In the genomic region with DNA sequence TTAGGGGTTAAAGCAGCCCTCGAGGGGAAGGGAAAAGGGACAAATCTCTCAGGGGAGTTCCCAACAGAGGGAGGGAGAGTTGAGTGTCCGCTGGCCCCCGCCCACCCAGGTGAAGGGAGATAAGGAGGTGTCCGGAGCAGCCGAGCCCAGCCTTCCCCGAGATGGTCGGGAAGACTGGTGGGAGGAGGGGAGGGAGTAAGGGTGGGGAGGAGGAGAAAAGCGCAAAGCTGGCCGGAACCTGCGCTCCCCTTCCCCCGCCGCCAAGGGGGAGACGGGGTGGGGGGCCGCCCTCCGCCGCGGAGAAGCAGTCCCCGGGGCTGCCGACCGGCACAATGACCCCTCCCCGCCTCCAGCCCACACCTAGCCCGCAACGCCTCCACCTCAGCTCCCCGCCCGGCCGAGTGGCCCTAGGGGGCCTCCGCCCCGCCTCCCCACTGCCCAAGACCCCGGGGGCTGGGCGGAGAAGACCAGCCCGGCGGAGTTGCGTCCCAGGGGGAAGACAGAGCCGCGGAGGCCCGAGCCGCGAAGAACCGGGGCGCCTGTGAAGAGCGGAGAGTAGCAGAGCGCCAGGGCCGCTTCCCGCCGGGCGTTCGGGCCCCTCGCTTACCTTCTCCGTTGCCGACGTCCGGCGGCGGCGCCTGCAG, we compare ENCODE assay signal across 8 cellular contexts. TPM values are rescaled to one million over a fixed set of nuclear protein-coding genes. Genes with fewer than 3 reads are reported as not detected.
A peak's percentile ranks its signal among the peaks of the same experiment; 100 is the strongest.
DNase-seq lines count a peak whose midpoint lies in the region; ATAC-seq and TF ChIP-seq lines count a peak whose summit lies in the region.

No MANE protein-coding gene starts in this region.

- H3K4ac ChIP-seq in trophoblast cell (ENCODE audit: low read depth, low read length) = peak overlapping the region; percentile 75

- no peaks in the 10 kb centered on the region for H3K27me3 ChIP-seq in AG04450 (ENCODE audit: control insufficient read depth, insufficient read depth, low read length)
- no peaks in the 10 kb centered on the region for H3K27me3 ChIP-seq in cardiac muscle cell
- no peaks in the 10 kb centered on the region for H3K27me3 ChIP-seq in trophoblast cell (ENCODE audit: insufficient read depth, low read length)
- H3K27me3 ChIP-seq in aorta (ENCODE audit: control insufficient read depth in 1 of 2, insufficient read depth in 2 of 2, low read length in 1 of 2) = no peaks in the 10 kb centered on the region

- peak overlapping the region; percentile 74 for H2BK5ac ChIP-seq in trophoblast cell (ENCODE audit: low read depth, low read length, poor library complexity)

- H3K27ac ChIP-seq in AG04450 (ENCODE audit: low read depth, low read length) (peak overlapping the region; percentile 79), cardiac muscle cell (peak overlapping the region; percentile 96), trophoblast cell (ENCODE audit: low read depth, low read length) (peak overlapping the region; percentile 89), aorta (ENCODE audit: low read depth in 1 of 2, low read length in 2 of 2) (peak overlapping the region; percentile 82 to 95)

- H3K14ac ChIP-seq in trophoblast cell (ENCODE audit: low read length) = peak overlapping the region; percentile 97

- peaks cover under 1% of the 10 kb centered on the region; the same call in 1 of the 2 replicates for H3K9me3 ChIP-seq in AG04450 (ENCODE audit: control insufficient read depth, insufficient read depth, low read length)
- no peaks in the 10 kb centered on the region for H3K9me3 ChIP-seq in cardiac muscle cell (ENCODE audit: low read depth)
- no peaks in the 10 kb centered on the region for H3K9me3 ChIP-seq in trophoblast cell (ENCODE audit: insufficient read depth, low read depth, low read length)
- H3K9me3 ChIP-seq in aorta (ENCODE audit: control insufficient read depth, low read length) = no peaks in the 10 kb centered on the region

- peak overlapping the region; percentile 89 for H4K91ac ChIP-seq in trophoblast cell (ENCODE audit: low read depth, low read length)

- peaks cover 13% of the 10 kb centered on the region for H3K79me2 ChIP-seq in trophoblast cell (ENCODE audit: control insufficient read depth, insufficient read depth, low read length, poor library complexity)

- no peak overlapping the region for H3K23ac ChIP-seq in trophoblast cell (ENCODE audit: low read length)

- peak overlapping the region; percentile 79 for H4K8ac ChIP-seq in trophoblast cell (ENCODE audit: low read depth, low read length)

- no peaks in the 10 kb centered on the region for H3K36me3 ChIP-seq in cardiac muscle cell
- no peaks in the 10 kb centered on the region for H3K36me3 ChIP-seq in trophoblast cell (ENCODE audit: control insufficient read depth in 1 of 2, insufficient read depth in 2 of 2, low read length in 2 of 2)
- H3K36me3 ChIP-seq in aorta (ENCODE audit: control insufficient read depth in 1 of 2, insufficient read depth in 2 of 2, low read length in 1 of 2) = no peaks in the 10 kb centered on the region

- H2AFZ ChIP-seq in trophoblast cell (ENCODE audit: insufficient read depth, low read length, poor library complexity) = peak overlapping the region; percentile 99

- peaks cover 37% of the 10 kb centered on the region for H3K4me1 Mint-ChIP-seq in activated naive CD4-positive, alpha-beta T cell treated with anti-CD3 and anti-CD28 coated beads for 36 hours (ENCODE audit: low read depth)

- no peaks in the 10 kb centered on the region for H3K27me3 Mint-ChIP-seq in activated naive CD4-positive, alpha-beta T cell treated with anti-CD3 and anti-CD28 coated beads for 36 hours (ENCODE audit: low read depth)

- CTCF ChIA-PET in AG04450 (lab: Charles Lee) = interaction anchor here (0.8 to 3.7 kb wide), 5 partner anchors 10 to 187 kb away, joined by 3 to 19 read pairs (median 4); no protein-coding TSS in a partner anchor
- CTCF ChIA-PET in activated naive CD4-positive, alpha-beta T cell treated with anti-CD3 and anti-CD28 coated beads for 36 hours (lab: Charles Lee) = interaction anchor here (0.5 to 0.9 kb wide), 3 partner anchors 56 to 97 kb away, joined by 3 to 4 read pairs (median 3); no protein-coding TSS in a partner anchor

- peak overlapping the region; percentile 86 for H2AK5ac ChIP-seq in trophoblast cell (ENCODE audit: low read length)

- H3K36me3 Mint-ChIP-seq in activated naive CD4-positive, alpha-beta T cell treated with anti-CD3 and anti-CD28 coated beads for 36 hours (ENCODE audit: low read depth) = peaks cover 3% of the 10 kb centered on the region

- no peak for TF ChIP-seq CTCF in AG04450 (IDR thresholded peaks at IDR 0.05; ENCODE audit: low read depth, low read length)
- no peak for TF ChIP-seq CTCF in cardiac muscle cell (IDR thresholded peaks at IDR 0.05; ENCODE audit: low read depth, low read length)

- H3K9ac ChIP-seq in trophoblast cell (ENCODE audit: low read length) = peak overlapping the region; percentile 79

- no peaks in the 10 kb centered on the region for H3K9me3 Mint-ChIP-seq in activated naive CD4-positive, alpha-beta T cell treated with anti-CD3 and anti-CD28 coated beads for 36 hours

- peak overlapping the region; percentile 98 for H3K4me3 Mint-ChIP-seq in activated naive CD4-positive, alpha-beta T cell treated with anti-CD3 and anti-CD28 coated beads for 36 hours

- POLR2A ChIA-PET in AG04450 (lab: Yijun Ruan, JAX) = interaction anchor here (1.0 to 1.4 kb wide), 2 partner anchors 175 to 368 kb away, joined by 3 to 5 read pairs; a partner anchor contains a TSS

- H2BK120ac ChIP-seq in trophoblast cell (ENCODE audit: insufficient read depth, low read length, poor library complexity) = peak overlapping the region; percentile 67

- peak overlapping the region; percentile 90 for H4K12ac ChIP-seq in trophoblast cell (ENCODE audit: low read depth, low read length)

- H3K79me1 ChIP-seq in trophoblast cell (ENCODE audit: low read length) = peaks cover 13% of the 10 kb centered on the region

- no peak for DNase-seq in AG04450 (ENCODE audit: low read depth, low spot score)
- peak; percentile 97 for DNase-seq in OCI-M1 (lab: John Stamatoyannopoulos, UW)
- DNase-seq in activated naive CD4-positive, alpha-beta T cell treated with anti-CD3 and anti-CD28 coated beads for 36 hours = peak; percentile 55
- DNase-seq in cardiac muscle cell (ENCODE audit: low read depth in 1 of 2, low spot score in 1 of 2) = peak; percentile 39 to 80
- DNase-seq in trophoblast cell = peak; percentile 61 to 69
- peak; percentile 74 to 84 for DNase-seq in aorta

- H3K27ac Mint-ChIP-seq in activated naive CD4-positive, alpha-beta T cell treated with anti-CD3 and anti-CD28 coated beads for 36 hours = peak overlapping the region; percentile 97

- H3K4me2 ChIP-seq in trophoblast cell (ENCODE audit: low read length) = peak overlapping the region; percentile 97

- H3K4me3 ChIP-seq in AG04450 (ENCODE audit: low read depth, low read length) (peak overlapping the region; percentile 94), cardiac muscle cell (peak overlapping the region; percentile 96), trophoblast cell (ENCODE audit: low read depth, low read length) (peak overlapping the region; percentile 93), aorta (ENCODE audit: low read length in 2 of 2) (peak overlapping the region; percentile 71 to 96)

- ATAC-seq in GM18861 (IDR thresholded peaks at IDR 0.05; ENCODE audit: unreplicated experiment) = peak; percentile 12
- ATAC-seq in HG03135 (IDR thresholded peaks at IDR 0.05; ENCODE audit: unreplicated experiment) = peak; percentile 20
- ATAC-seq in aorta (ENCODE audit: low FRiP score) = peak; percentile 66

- H3K4me1 ChIP-seq in cardiac muscle cell (ENCODE audit: low read depth) = peaks cover 30% of the 10 kb centered on the region
- peaks cover 0 to 2% of the 10 kb centered on the region in 2 experiments for H3K4me1 ChIP-seq in trophoblast cell (ENCODE audit: control insufficient read depth in 1 of 2, insufficient read depth in 2 of 2, low read length in 2 of 2)
- H3K4me1 ChIP-seq in aorta (ENCODE audit: control insufficient read depth in 1 of 2, insufficient read depth in 2 of 2, low read length in 2 of 2) = no peaks in the 10 kb centered on the region

- H2BK12ac ChIP-seq in trophoblast cell (ENCODE audit: low read length) = no peak overlapping the region

- no CpG with 5 or more reads among the region's 55 CpGs for WGBS in trophoblast cell (ENCODE audit: extremely low coverage, insufficient coverage, insufficient read length)
- 0 to 1% methylated on average over 48 to 55 of the region's 55 CpGs for WGBS in aorta, 2 donors

- peak overlapping the region; percentile 86 for H3K18ac ChIP-seq in trophoblast cell (ENCODE audit: low read length)

- intact Hi-C loops in activated naive CD4-positive, alpha-beta T cell treated with anti-CD3 and anti-CD28 coated beads for 36 hours (cut with micrococcal nuclease) = loop anchor here (1.0 to 5.0 kb wide), 12 partner anchors 25 to 1439 kb away; a partner anchor contains a TSS
- intact Hi-C loops in aorta (cut with DNase I) = loop anchor here in 1 of 2 donors (10.0 kb wide), 1 partner anchor 175 kb away; a partner anchor contains a TSS

RNA-seq across cellular contexts. Expression of a gene that starts 0.5 kb away (rescaled TPM):
- 26.5 and 26.8 TPM in 2 replicates for polyA plus RNA-seq in AG04450 (2011; rRNA removed)
- 46.9 and 47.4 TPM in 2 replicates for polyA minus RNA-seq in AG04450 (2011; rRNA and poly(A)+ RNA removed)
- 10 to 100 TPM; 50.3 to 54.2 TPM for total RNA-seq in activated naive CD4-positive, alpha-beta T cell treated with anti-CD3 and anti-CD28 coated beads for 36 hours
- total RNA-seq in cardiac muscle cell = 47.0 and 81.7 TPM in 2 replicates
- 68.9 and 117 TPM in 2 replicates for polyA plus RNA-seq in cardiac muscle cell
- polyA plus RNA-seq in trophoblast cell (2013) = 49.5 and 53.2 TPM in 2 replicates
- total RNA-seq in aorta = 100 to 1,000 TPM in 1 of 2 donors, 10 to 100 TPM in 1; 94.3 to 100 TPM
- polyA plus RNA-seq in aorta = 10 to 100 TPM; 18.2 to 22.2 TPM

RNA-seq across cellular contexts. Expression of a gene that starts 0.9 kb away (rescaled TPM):
- polyA plus RNA-seq in AG04450 (2011; rRNA removed) = 45.9 and 57.7 TPM in 2 replicates
- 8.8 and 12.7 TPM in 2 replicates for polyA minus RNA-seq in AG04450 (2011; rRNA and poly(A)+ RNA removed)
- 1 to 10 TPM; 6.0 to 6.4 TPM for total RNA-seq in activated naive CD4-positive, alpha-beta T cell treated with anti-CD3 and anti-CD28 coated beads for 36 hours
- 62.6 and 74.5 TPM in 2 replicates for total RNA-seq in cardiac muscle cell
- polyA plus RNA-seq in cardiac muscle cell = 157 and 169 TPM in 2 replicates
- 46.1 and 46.2 TPM in 2 replicates for polyA plus RNA-seq in trophoblast cell (2013)
- 10 to 100 TPM; 28.4 to 36.5 TPM for total RNA-seq in aorta
- polyA plus RNA-seq in aorta = 100 to 1,000 TPM in 1 of 2 donors, 10 to 100 TPM in 1; 99.0 to 130 TPM

Comparison
In these comparisons a context has a peak if more than half of its experiments do, and no peak if none do; other contexts are left out.
1. ATAC-seq: peak in every context shown above with its lines; median percentile 66 in aorta; 20 in HG03135; 12 in GM18861.